2 cellular contexts compared by ENCODE assay signal in the genomic region with DNA sequence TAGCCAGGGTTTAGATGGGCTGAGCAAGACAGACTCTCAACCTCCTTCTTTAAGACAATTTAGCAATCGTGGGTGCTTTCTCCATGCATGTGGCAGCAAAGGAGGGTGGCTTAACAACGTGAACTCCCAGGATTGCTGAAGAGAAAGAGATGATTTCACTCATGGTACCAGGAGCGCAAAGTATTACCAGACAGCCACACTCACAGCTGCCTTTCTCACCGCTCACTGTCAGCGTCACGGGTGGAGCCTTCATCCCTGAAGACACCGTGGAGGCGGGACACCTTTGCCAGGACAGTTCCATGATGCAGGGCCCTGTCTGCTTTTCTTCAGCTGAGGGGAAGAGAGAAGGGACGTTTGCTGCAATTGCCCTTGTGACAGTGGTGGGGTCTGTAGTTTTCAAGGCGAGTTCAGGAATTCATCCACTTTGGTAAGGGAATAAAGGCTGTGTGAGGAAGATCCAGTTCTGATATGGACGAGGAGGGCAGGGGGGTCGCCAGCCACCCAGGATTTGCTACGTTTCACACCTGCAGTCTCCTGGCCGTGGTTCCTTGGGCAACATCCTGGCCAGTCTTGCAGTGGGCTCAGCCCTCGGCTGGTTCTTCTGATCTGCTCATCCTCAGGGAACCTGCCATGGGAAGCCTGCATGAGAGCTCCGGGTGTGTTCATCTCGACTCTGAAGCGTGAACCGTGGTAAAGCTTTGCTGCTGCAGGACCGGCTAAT.
TF ChIP-seq lines count a peak whose summit lies in the region.

No MANE protein-coding gene starts in this region.

TF ChIP-seq in SK-N-SH, 30 proteins besides CTCF, POLR2A, EP300 and RAD21:
- no peak for TF ChIP-seq PBX3 (IDR thresholded peaks at IDR 0.05)
- no peak for TF ChIP-seq NRF1 (IDR thresholded peaks at IDR 0.05; ENCODE audit: low read depth, low read length)
- TF ChIP-seq, protein P1, sequence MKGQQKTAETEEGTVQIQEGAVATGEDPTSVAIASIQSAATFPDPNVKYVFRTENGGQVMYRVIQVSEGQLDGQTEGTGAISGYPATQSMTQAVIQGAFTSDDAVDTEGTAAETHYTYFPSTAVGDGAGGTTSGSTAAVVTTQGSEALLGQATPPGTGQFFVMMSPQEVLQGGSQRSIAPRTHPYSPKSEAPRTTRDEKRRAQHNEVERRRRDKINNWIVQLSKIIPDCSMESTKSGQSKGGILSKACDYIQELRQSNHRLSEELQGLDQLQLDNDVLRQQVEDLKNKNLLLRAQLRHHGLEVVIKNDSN (IDR thresholded peaks at IDR 0.05; ENCODE audit: borderline replicate concordance, low read depth), result no peak
- no peak for TF ChIP-seq JUND (IDR thresholded peaks at IDR 0.05)
- TF ChIP-seq RFX5 (IDR thresholded peaks at IDR 0.05; ENCODE audit: low read length), result no peak
- no peak for TF ChIP-seq ELF1 (IDR thresholded peaks at IDR 0.05)
- TF ChIP-seq MXI1 (IDR thresholded peaks at IDR 0.05; ENCODE audit: low read depth, low read length), result no peak
- TF ChIP-seq YY1 (IDR thresholded peaks at IDR 0.05; ENCODE audit: low read depth), result no peak
- no peak for TF ChIP-seq MAX (IDR thresholded peaks at IDR 0.05; ENCODE audit: low read depth)
- no peak for TF ChIP-seq GATA2 (CRISPR knock-in tag; IDR thresholded peaks at IDR 0.05)
- no peak for TF ChIP-seq FOXM1 (IDR thresholded peaks at IDR 0.05; ENCODE audit: low read depth)

TF ChIP-seq in SK-N-SH treated with all-trans-retinoic acid at 6 μM for 48 hours, 23 proteins besides CTCF, POLR2A, EP300 and RAD21 (continued from another document):
- TF ChIP-seq POU6F1 (CRISPR knock-in tag; IDR thresholded peaks at IDR 0.05; ENCODE audit: borderline replicate concordance, low read depth) (no peak), ZFP3 (CRISPR knock-in tag; IDR thresholded peaks at IDR 0.05) (no peak), CSDC2 (CRISPR knock-in tag; IDR thresholded peaks at IDR 0.05) (no peak), ESRRG (CRISPR knock-in tag; IDR thresholded peaks at IDR 0.05) (no peak), ZNF8 (CRISPR knock-in tag; IDR thresholded peaks at IDR 0.05) (no peak), TOX (CRISPR knock-in tag; IDR thresholded peaks at IDR 0.05; ENCODE audit: borderline replicate concordance) (no peak), TCF4 (CRISPR knock-in tag; IDR thresholded peaks at IDR 0.05; ENCODE audit: borderline replicate concordance) (no peak), ZNF70 (CRISPR knock-in tag; IDR thresholded peaks at IDR 0.05) (no peak), ISL1 (CRISPR knock-in tag; IDR thresholded peaks at IDR 0.05) (no peak), RARB (CRISPR knock-in tag; IDR thresholded peaks at IDR 0.05) (no peak), BACH2 (CRISPR knock-in tag; IDR thresholded peaks at IDR 0.05; ENCODE audit: borderline replicate concordance) (no peak), CSRNP3 (CRISPR knock-in tag; IDR thresholded peaks at IDR 0.05) (no peak)
- TF ChIP-seq, protein P2, sequence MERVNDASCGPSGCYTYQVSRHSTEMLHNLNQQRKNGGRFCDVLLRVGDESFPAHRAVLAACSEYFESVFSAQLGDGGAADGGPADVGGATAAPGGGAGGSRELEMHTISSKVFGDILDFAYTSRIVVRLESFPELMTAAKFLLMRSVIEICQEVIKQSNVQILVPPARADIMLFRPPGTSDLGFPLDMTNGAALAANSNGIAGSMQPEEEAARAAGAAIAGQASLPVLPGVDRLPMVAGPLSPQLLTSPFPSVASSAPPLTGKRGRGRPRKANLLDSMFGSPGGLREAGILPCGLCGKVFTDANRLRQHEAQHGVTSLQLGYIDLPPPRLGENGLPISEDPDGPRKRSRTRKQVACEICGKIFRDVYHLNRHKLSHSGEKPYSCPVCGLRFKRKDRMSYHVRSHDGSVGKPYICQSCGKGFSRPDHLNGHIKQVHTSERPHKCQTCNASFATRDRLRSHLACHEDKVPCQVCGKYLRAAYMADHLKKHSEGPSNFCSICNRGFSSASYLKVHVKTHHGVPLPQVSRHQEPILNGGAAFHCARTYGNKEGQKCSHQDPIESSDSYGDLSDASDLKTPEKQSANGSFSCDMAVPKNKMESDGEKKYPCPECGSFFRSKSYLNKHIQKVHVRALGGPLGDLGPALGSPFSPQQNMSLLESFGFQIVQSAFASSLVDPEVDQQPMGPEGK (CRISPR knock-in tag; IDR thresholded peaks at IDR 0.05; ENCODE audit: borderline replicate concordance), result no peak
- TF ChIP-seq, protein P3, sequence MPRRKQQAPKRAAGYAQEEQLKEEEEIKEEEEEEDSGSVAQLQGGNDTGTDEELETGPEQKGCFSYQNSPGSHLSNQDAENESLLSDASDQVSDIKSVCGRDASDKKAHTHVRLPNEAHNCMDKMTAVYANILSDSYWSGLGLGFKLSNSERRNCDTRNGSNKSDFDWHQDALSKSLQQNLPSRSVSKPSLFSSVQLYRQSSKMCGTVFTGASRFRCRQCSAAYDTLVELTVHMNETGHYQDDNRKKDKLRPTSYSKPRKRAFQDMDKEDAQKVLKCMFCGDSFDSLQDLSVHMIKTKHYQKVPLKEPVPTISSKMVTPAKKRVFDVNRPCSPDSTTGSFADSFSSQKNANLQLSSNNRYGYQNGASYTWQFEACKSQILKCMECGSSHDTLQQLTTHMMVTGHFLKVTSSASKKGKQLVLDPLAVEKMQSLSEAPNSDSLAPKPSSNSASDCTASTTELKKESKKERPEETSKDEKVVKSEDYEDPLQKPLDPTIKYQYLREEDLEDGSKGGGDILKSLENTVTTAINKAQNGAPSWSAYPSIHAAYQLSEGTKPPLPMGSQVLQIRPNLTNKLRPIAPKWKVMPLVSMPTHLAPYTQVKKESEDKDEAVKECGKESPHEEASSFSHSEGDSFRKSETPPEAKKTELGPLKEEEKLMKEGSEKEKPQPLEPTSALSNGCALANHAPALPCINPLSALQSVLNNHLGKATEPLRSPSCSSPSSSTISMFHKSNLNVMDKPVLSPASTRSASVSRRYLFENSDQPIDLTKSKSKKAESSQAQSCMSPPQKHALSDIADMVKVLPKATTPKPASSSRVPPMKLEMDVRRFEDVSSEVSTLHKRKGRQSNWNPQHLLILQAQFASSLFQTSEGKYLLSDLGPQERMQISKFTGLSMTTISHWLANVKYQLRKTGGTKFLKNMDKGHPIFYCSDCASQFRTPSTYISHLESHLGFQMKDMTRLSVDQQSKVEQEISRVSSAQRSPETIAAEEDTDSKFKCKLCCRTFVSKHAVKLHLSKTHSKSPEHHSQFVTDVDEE (CRISPR knock-in tag; IDR thresholded peaks at IDR 0.05), result no peak
- TF ChIP-seq, protein P4, sequence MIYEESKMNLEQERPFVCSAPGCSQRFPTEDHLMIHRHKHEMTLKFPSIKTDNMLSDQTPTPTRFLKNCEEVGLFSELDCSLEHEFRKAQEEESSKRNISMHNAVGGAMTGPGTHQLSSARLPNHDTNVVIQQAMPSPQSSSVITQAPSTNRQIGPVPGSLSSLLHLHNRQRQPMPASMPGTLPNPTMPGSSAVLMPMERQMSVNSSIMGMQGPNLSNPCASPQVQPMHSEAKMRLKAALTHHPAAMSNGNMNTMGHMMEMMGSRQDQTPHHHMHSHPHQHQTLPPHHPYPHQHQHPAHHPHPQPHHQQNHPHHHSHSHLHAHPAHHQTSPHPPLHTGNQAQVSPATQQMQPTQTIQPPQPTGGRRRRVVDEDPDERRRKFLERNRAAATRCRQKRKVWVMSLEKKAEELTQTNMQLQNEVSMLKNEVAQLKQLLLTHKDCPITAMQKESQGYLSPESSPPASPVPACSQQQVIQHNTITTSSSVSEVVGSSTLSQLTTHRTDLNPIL (CRISPR knock-in tag; IDR thresholded peaks at IDR 0.05; ENCODE audit: low read depth), result no peak
